ENCODE assay signal across 1 cellular context in genomic region chr21:42101246-42101645, GRCh38.
TF ChIP-seq lines count a peak whose summit lies in the region.

No MANE protein-coding gene starts in this region.

TF ChIP-seq in IMR-90, 13 proteins besides CTCF, POLR2A, EP300 and RAD21 (continued from another document):
- TF ChIP-seq, protein P1, sequence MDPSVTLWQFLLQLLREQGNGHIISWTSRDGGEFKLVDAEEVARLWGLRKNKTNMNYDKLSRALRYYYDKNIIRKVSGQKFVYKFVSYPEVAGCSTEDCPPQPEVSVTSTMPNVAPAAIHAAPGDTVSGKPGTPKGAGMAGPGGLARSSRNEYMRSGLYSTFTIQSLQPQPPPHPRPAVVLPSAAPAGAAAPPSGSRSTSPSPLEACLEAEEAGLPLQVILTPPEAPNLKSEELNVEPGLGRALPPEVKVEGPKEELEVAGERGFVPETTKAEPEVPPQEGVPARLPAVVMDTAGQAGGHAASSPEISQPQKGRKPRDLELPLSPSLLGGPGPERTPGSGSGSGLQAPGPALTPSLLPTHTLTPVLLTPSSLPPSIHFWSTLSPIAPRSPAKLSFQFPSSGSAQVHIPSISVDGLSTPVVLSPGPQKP (IDR thresholded peaks at IDR 0.05; ENCODE audit: borderline replicate concordance, low read depth, low read length), result no peak
- TF ChIP-seq RFX5 (IDR thresholded peaks at IDR 0.05; ENCODE audit: low read depth, low read length) (no peak), CHD1 (IDR thresholded peaks at IDR 0.05; ENCODE audit: low read depth, low read length) (no peak), MXI1 (IDR thresholded peaks at IDR 0.05; ENCODE audit: borderline replicate concordance, low read depth, low read length) (no peak), CEBPB (IDR thresholded peaks at IDR 0.05; ENCODE audit: low read depth, low read length) (no peak)
